In the genomic region with DNA sequence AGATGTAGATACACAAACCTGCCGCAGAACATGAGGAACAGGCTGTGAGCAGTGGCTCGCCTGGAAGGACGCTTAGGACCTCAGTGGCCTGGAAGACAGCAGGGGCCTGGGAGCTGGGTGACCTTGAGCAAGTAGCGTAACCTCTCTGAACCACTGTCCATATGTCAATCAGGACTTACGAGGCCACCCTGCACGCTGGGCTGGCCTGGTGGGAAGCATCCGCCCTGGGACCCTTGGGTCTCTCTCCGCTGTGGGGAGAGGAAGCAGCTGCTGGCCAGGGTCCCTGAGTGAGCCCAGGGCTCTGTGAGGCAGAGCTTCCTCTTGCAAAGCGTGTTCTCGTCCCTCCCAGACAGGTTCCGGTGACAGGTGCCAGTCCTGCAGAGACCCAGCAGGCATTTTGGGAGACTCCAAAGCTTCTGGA, we compare ENCODE assay signal across 2 cellular contexts.
TF ChIP-seq lines count a peak whose summit lies in the region.

No MANE protein-coding gene starts in this region.

TF ChIP-seq in liver, 16 proteins besides CTCF, POLR2A, EP300 and RAD21:
- TF ChIP-seq, protein P1, sequence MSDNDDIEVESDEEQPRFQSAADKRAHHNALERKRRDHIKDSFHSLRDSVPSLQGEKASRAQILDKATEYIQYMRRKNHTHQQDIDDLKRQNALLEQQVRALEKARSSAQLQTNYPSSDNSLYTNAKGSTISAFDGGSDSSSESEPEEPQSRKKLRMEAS (IDR thresholded peaks at IDR 0.05) = no peak
- TF ChIP-seq, protein P2, sequence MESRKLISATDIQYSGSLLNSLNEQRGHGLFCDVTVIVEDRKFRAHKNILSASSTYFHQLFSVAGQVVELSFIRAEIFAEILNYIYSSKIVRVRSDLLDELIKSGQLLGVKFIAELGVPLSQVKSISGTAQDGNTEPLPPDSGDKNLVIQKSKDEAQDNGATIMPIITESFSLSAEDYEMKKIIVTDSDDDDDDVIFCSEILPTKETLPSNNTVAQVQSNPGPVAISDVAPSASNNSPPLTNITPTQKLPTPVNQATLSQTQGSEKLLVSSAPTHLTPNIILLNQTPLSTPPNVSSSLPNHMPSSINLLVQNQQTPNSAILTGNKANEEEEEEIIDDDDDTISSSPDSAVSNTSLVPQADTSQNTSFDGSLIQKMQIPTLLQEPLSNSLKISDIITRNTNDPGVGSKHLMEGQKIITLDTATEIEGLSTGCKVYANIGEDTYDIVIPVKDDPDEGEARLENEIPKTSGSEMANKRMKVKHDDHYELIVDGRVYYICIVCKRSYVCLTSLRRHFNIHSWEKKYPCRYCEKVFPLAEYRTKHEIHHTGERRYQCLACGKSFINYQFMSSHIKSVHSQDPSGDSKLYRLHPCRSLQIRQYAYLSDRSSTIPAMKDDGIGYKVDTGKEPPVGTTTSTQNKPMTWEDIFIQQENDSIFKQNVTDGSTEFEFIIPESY (IDR thresholded peaks at IDR 0.05) = no peak
- TF ChIP-seq, protein P3, sequence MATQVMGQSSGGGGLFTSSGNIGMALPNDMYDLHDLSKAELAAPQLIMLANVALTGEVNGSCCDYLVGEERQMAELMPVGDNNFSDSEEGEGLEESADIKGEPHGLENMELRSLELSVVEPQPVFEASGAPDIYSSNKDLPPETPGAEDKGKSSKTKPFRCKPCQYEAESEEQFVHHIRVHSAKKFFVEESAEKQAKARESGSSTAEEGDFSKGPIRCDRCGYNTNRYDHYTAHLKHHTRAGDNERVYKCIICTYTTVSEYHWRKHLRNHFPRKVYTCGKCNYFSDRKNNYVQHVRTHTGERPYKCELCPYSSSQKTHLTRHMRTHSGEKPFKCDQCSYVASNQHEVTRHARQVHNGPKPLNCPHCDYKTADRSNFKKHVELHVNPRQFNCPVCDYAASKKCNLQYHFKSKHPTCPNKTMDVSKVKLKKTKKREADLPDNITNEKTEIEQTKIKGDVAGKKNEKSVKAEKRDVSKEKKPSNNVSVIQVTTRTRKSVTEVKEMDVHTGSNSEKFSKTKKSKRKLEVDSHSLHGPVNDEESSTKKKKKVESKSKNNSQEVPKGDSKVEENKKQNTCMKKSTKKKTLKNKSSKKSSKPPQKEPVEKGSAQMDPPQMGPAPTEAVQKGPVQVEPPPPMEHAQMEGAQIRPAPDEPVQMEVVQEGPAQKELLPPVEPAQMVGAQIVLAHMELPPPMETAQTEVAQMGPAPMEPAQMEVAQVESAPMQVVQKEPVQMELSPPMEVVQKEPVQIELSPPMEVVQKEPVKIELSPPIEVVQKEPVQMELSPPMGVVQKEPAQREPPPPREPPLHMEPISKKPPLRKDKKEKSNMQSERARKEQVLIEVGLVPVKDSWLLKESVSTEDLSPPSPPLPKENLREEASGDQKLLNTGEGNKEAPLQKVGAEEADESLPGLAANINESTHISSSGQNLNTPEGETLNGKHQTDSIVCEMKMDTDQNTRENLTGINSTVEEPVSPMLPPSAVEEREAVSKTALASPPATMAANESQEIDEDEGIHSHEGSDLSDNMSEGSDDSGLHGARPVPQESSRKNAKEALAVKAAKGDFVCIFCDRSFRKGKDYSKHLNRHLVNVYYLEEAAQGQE (IDR thresholded peaks at IDR 0.05) = no peak
- no peak for TF ChIP-seq YY1 (IDR thresholded peaks at IDR 0.05)
- no peak for TF ChIP-seq SP1 (IDR thresholded peaks at IDR 0.05)
- TF ChIP-seq FOXA1 (IDR thresholded peaks at IDR 0.05) = no peak
- TF ChIP-seq, protein P4, sequence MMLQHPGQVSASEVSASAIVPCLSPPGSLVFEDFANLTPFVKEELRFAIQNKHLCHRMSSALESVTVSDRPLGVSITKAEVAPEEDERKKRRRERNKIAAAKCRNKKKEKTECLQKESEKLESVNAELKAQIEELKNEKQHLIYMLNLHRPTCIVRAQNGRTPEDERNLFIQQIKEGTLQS (IDR thresholded peaks at IDR 0.05) = no peak
- TF ChIP-seq HNF4G (IDR thresholded peaks at IDR 0.05) = no peak
- TF ChIP-seq FOXA2 (IDR thresholded peaks at IDR 0.05) = no peak
- no peak for TF ChIP-seq HNF4A (conservative IDR thresholded peaks at IDR 0.05)
- no peak for TF ChIP-seq NR2F2 (IDR thresholded peaks at IDR 0.05)
- no peak for TF ChIP-seq EGR1 (IDR thresholded peaks at IDR 0.05; ENCODE audit: low read depth in 2 of 2)

TF ChIP-seq in GM23338, 12 proteins besides CTCF, POLR2A, EP300 and RAD21:
- TF ChIP-seq JUNB (IDR thresholded peaks at IDR 0.05; ENCODE audit: unreplicated experiment) = no peak
- TF ChIP-seq NANOG (IDR thresholded peaks at IDR 0.05; ENCODE audit: borderline replicate concordance) = no peak
- TF ChIP-seq, protein P3 (IDR thresholded peaks at IDR 0.05; ENCODE audit: unreplicated experiment) = no peak
- no peak for TF ChIP-seq CREB1 (CRISPR knock-in tag; IDR thresholded peaks at IDR 0.05; ENCODE audit: low read depth)
- TF ChIP-seq, protein P5, sequence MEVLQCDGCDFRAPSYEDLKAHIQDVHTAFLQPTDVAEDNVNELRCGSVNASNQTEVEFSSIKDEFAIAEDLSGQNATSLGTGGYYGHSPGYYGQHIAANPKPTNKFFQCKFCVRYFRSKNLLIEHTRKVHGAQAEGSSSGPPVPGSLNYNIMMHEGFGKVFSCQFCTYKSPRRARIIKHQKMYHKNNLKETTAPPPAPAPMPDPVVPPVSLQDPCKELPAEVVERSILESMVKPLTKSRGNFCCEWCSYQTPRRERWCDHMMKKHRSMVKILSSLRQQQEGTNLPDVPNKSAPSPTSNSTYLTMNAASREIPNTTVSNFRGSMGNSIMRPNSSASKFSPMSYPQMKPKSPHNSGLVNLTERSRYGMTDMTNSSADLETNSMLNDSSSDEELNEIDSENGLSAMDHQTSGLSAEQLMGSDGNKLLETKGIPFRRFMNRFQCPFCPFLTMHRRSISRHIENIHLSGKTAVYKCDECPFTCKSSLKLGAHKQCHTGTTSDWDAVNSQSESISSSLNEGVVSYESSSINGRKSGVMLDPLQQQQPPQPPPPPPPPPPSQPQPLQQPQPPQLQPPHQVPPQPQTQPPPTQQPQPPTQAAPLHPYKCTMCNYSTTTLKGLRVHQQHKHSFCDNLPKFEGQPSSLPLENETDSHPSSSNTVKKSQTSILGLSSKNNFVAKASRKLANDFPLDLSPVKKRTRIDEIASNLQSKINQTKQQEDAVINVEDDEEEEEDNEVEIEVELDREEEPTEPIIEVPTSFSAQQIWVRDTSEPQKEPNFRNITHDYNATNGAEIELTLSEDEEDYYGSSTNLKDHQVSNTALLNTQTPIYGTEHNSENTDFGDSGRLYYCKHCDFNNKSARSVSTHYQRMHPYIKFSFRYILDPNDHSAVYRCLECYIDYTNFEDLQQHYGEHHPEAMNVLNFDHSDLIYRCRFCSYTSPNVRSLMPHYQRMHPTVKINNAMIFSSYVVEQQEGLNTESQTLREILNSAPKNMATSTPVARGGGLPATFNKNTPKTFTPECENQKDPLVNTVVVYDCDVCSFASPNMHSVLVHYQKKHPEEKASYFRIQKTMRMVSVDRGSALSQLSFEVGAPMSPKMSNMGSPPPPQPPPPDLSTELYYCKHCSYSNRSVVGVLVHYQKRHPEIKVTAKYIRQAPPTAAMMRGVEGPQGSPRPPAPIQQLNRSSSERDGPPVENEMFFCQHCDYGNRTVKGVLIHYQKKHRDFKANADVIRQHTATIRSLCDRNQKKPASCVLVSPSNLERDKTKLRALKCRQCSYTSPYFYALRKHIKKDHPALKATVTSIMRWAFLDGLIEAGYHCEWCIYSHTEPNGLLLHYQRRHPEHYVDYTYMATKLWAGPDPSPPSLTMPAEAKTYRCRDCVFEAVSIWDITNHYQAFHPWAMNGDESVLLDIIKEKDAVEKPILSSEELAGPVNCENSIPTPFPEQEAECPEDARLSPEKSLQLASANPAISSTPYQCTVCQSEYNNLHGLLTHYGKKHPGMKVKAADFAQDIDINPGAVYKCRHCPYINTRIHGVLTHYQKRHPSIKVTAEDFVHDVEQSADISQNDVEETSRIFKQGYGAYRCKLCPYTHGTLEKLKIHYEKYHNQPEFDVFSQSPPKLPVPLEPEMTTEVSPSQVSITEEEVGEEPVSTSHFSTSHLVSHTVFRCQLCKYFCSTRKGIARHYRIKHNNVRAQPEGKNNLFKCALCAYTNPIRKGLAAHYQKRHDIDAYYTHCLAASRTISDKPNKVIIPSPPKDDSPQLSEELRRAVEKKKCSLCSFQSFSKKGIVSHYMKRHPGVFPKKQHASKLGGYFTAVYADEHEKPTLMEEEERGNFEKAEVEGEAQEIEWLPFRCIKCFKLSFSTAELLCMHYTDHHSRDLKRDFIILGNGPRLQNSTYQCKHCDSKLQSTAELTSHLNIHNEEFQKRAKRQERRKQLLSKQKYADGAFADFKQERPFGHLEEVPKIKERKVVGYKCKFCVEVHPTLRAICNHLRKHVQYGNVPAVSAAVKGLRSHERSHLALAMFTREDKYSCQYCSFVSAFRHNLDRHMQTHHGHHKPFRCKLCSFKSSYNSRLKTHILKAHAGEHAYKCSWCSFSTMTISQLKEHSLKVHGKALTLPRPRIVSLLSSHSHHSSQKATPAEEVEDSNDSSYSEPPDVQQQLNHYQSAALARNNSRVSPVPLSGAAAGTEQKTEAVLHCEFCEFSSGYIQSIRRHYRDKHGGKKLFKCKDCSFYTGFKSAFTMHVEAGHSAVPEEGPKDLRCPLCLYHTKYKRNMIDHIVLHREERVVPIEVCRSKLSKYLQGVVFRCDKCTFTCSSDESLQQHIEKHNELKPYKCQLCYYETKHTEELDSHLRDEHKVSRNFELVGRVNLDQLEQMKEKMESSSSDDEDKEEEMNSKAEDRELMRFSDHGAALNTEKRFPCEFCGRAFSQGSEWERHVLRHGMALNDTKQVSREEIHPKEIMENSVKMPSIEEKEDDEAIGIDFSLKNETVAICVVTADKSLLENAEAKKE (CRISPR knock-in tag; IDR thresholded peaks at IDR 0.05) = no peak
- no peak for TF ChIP-seq STAT1 (IDR thresholded peaks at IDR 0.05; ENCODE audit: unreplicated experiment)
- TF ChIP-seq ZNF114 (CRISPR knock-in tag; IDR thresholded peaks at IDR 0.05) = no peak
TF ChIP-seq in GM23338: peak in this region for 0.
